In genomic region chr5:179617930-179618329, GRCh38 we compare ENCODE assay signal across 12 cellular contexts. TPM values are rescaled to one million over a fixed set of nuclear protein-coding genes. Genes with fewer than 3 reads are reported as not detected.
DNase-seq lines count a peak whose midpoint lies in the region; ATAC-seq, FAIRE-seq and TF ChIP-seq lines count a peak whose summit lies in the region.
"Had no signal": no experiment of that assay in that cellular context is flagged by ENCODE, and none has a peak within 500 bp of the region (broad histone marks: within the 10 kb centered on the region; RNA-seq: fewer than 3 reads in every experiment).

No MANE protein-coding gene starts in this region.

- H3K4me3 ChIP-seq in right cardiac atrium (ENCODE audit: low read length): no peak overlapping the region
- H3K4me3 ChIP-seq: SJSA1 had no signal

- no peaks in the 10 kb centered on the region for H3K9me3 ChIP-seq in right cardiac atrium (ENCODE audit: control insufficient read depth, low read length)
- H3K9me3 ChIP-seq: SJSA1 had no signal

- DNase-seq in left ventricle myocardium superior (peak; percentile 9), right cardiac atrium (no peak), mesenteric fat pad (ENCODE audit: low spot score) (peak; percentile 12), hypothalamus (lab: John Stamatoyannopoulos, UW) (no peak), D721Med (ENCODE audit: insufficient read length, low spot score) (no peak), OCI-M2 (lab: John Stamatoyannopoulos, UW; ENCODE audit: unreplicated experiment) (no peak), NCI-H2227 treated with DMSO at 0.1 percent for 48 hours (lab: John Stamatoyannopoulos, UW) (no peak)
- DNase-seq in activated T-helper 1 cell treated with anti-CD3 and anti-CD28 coated beads, Interleukin-12 subunit alpha, Interleukin-12 subunit beta, Interleukin-2, Interleukin-4 antibody, amounts not matched to agents 30 ng/mL and 10 ng/mL and 1 ng/mL, durations not matched to agents 14 hours and 24 hours and 36 hours (ENCODE audit: low spot score): no peak
- DNase-seq: activated CD4-positive, CD25-positive, alpha-beta regulatory T cell treated with anti-CD3 and anti-CD28 coated beads, Interleukin-2, amount 50 U/mL, for 72 hours; NCI-H146; occipital lobe had no signal

- no peak overlapping the region for H3K27ac Mint-ChIP-seq in activated T-helper 1 cell treated with anti-CD3 and anti-CD28 coated beads, Interleukin-12 subunit alpha, Interleukin-12 subunit beta, Interleukin-2, Interleukin-4 antibody, amounts not matched to agents 30 ng/mL and 10 ng/mL and 1 ng/mL, durations not matched to agents 14 hours and 24 hours and 36 hours

- no peak overlapping the region for H3K27ac ChIP-seq in right cardiac atrium (ENCODE audit: low read length)
- H3K27ac ChIP-seq: SJSA1 had no signal

- peaks cover 75% of the 10 kb centered on the region for H3K4me1 Mint-ChIP-seq in activated T-helper 1 cell treated with anti-CD3 and anti-CD28 coated beads, Interleukin-12 subunit alpha, Interleukin-12 subunit beta, Interleukin-2, Interleukin-4 antibody, amounts not matched to agents 30 ng/mL and 10 ng/mL and 1 ng/mL, durations not matched to agents 14 hours and 24 hours and 36 hours (ENCODE audit: low read depth)

- intact Hi-C loops in left ventricle myocardium superior (cut with micrococcal nuclease) (no loop called here), right cardiac atrium (cut with DNase I) (no loop called here)
- intact Hi-C loops in activated T-helper 1 cell treated with anti-CD3 and anti-CD28 coated beads, Interleukin-12 subunit alpha, Interleukin-12 subunit beta, Interleukin-2, Interleukin-4 antibody, amounts not matched to agents 30 ng/mL and 10 ng/mL and 1 ng/mL, durations not matched to agents 14 hours and 24 hours and 36 hours (cut with micrococcal nuclease): loop anchor here (10.0 kb wide), 1 partner anchor 1413 kb away; the partner anchor contains the start of gene HNRNPAB

- TF ChIP-seq CTCF in D721Med (IDR thresholded peaks at IDR 0.05; ENCODE audit: insufficient read depth, missing control alignments): no peak

- peak overlapping the region; percentile 43 for H3K4me3 Mint-ChIP-seq in activated T-helper 1 cell treated with anti-CD3 and anti-CD28 coated beads, Interleukin-12 subunit alpha, Interleukin-12 subunit beta, Interleukin-2, Interleukin-4 antibody, amounts not matched to agents 30 ng/mL and 10 ng/mL and 1 ng/mL, durations not matched to agents 14 hours and 24 hours and 36 hours

- peaks cover 86% of the 10 kb centered on the region for H3K36me3 Mint-ChIP-seq in activated T-helper 1 cell treated with anti-CD3 and anti-CD28 coated beads, Interleukin-12 subunit alpha, Interleukin-12 subunit beta, Interleukin-2, Interleukin-4 antibody, amounts not matched to agents 30 ng/mL and 10 ng/mL and 1 ng/mL, durations not matched to agents 14 hours and 24 hours and 36 hours (ENCODE audit: low read depth)

- H3K4me1 ChIP-seq in right cardiac atrium (ENCODE audit: control insufficient read depth, insufficient read depth, low read length): no peaks in the 10 kb centered on the region

- 72% methylated on average over 7 of the region's 7 CpGs for WGBS in right cardiac atrium

- no peak for FAIRE-seq in D721Med (lab: Jason Lieb, UNC)

- ATAC-seq in left ventricle myocardium superior (no peak), right cardiac atrium (no peak)

- no peaks in the 10 kb centered on the region for H3K9me3 Mint-ChIP-seq in activated T-helper 1 cell treated with anti-CD3 and anti-CD28 coated beads, Interleukin-12 subunit alpha, Interleukin-12 subunit beta, Interleukin-2, Interleukin-4 antibody, amounts not matched to agents 30 ng/mL and 10 ng/mL and 1 ng/mL, durations not matched to agents 14 hours and 24 hours and 36 hours

- H3K27me3 Mint-ChIP-seq in activated T-helper 1 cell treated with anti-CD3 and anti-CD28 coated beads, Interleukin-12 subunit alpha, Interleukin-12 subunit beta, Interleukin-2, Interleukin-4 antibody, amounts not matched to agents 30 ng/mL and 10 ng/mL and 1 ng/mL, durations not matched to agents 14 hours and 24 hours and 36 hours (ENCODE audit: insufficient read depth): no peaks in the 10 kb centered on the region

- no peaks in the 10 kb centered on the region for H3K27me3 ChIP-seq in right cardiac atrium (ENCODE audit: control insufficient read depth, insufficient read depth)
- H3K27me3 ChIP-seq: SJSA1 had no signal

RNA-seq across cellular contexts. Expression of gene HNRNPH1, which starts 5.5 kb away (rescaled TPM):
- total RNA-seq in left ventricle myocardium superior (230 TPM), right cardiac atrium (100 to 1,000 TPM; 210 to 253 (median 233) TPM), mesenteric fat pad (429 TPM)
- 121 TPM for polyA plus RNA-seq in right cardiac atrium
- 987 and 1,028 TPM in 2 replicates for total RNA-seq in activated T-helper 1 cell treated with anti-CD3 and anti-CD28 coated beads, Interleukin-12 subunit alpha, Interleukin-12 subunit beta, Interleukin-2, Interleukin-4 antibody, amounts not matched to agents 30 ng/mL and 10 ng/mL and 1 ng/mL, durations not matched to agents 14 hours and 24 hours and 36 hours

Comparison
In these comparisons a context has a peak if more than half of its experiments do, and no peak if none do; other contexts are left out.
1. DNase-seq: peak in left ventricle myocardium superior (single experiment) and mesenteric fat pad (single experiment); none in right cardiac atrium (0 of 3), activated T-helper 1 cell treated with anti-CD3 and anti-CD28 coated beads, Interleukin-12 subunit alpha, Interleukin-12 subunit beta, Interleukin-2, Interleukin-4 antibody, amounts not matched to agents 30 ng/mL and 10 ng/mL and 1 ng/mL, durations not matched to agents 14 hours and 24 hours and 36 hours (single experiment), hypothalamus (0 of 51), D721Med (single experiment), OCI-M2 (single experiment) and NCI-H2227 treated with DMSO at 0.1 percent for 48 hours (single experiment).